ENCODE assay signal across 7 cellular contexts in the genomic region with DNA sequence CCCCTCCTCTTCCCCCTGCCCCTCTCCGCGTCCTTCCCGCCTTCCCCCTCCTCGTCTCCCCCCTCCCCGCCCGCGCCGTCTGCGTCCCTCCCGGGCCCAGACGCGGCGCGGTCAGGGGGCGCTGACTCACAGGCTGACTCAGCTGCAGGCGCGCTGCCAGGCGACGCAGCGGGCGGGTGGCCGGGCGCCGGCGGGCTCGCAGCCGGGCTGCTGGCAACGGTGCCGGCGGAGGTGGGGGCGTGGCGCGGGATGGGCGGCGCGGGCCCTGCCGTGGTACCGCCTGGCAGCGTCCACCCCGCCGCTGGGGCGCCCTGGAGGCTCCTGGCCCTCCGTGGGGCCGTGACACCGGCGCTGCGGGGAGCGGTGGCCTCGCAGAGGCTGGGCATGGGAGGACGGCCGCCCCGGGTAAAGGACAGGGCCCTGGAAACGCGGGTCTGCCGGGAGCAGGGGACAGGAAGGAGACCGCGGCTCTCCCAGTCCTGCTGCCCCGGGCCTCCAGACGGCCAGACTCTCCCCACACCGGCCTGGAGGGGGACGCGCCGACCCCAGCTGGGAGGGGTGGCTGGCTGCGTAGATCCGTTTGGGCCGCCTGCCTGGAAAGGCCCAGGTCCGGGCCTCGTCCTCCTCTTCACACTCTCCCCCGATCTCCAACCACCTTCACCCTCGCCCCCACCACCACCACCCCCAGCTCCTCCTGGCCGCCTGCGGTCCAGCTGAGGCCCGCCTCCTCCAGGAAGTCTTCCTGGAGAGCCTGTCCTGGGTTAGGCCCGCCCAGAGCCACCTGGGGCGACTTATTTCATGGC. TPM values are rescaled to one million over a fixed set of nuclear protein-coding genes. Genes with fewer than 3 reads are reported as not detected.
A peak's percentile ranks its signal among the peaks of the same experiment; 100 is the strongest.
DNase-seq lines count a peak whose midpoint lies in the region; ATAC-seq and TF ChIP-seq lines count a peak whose summit lies in the region.

No MANE protein-coding gene starts in this region.

- H3K36me3 ChIP-seq in spleen, result no peaks in the 10 kb centered on the region

- no peak for TF ChIP-seq POLR2A in spleen (IDR thresholded peaks at IDR 0.05)

- H3K27ac ChIP-seq in caudate nucleus (ENCODE audit: low read depth, low read length), result peak overlapping the region; percentile 89
- peak overlapping the region; percentile 44 to 91 (median 84) for H3K27ac ChIP-seq in spleen

- no peaks in the 10 kb centered on the region for H3K27me3 ChIP-seq in spleen (replicated peaks in 1 of 7)

- H3K9me3 ChIP-seq in spleen, result no peaks in the 10 kb centered on the region

- TF ChIP-seq CTCF in spleen (IDR thresholded peaks at IDR 0.05 in 8 of 11, conservative IDR thresholded peaks at IDR 0.05 in 3 of 11), result peak in 3 of 11 experiments; percentile 5 to 25 (median 23)

- intact Hi-C loops in spleen (cut with DNase I; ENCODE audit: low total_unique reads), result no loop called here

- DNase-seq in NCI-H2171 treated with DMSO at 0.1 percent for 48 hours (lab: John Stamatoyannopoulos, UW) (peak; percentile 88), caudate nucleus (lab: John Stamatoyannopoulos, UW) (peak in 59 of 61 donors; percentile 41 to 94 (median 76)), islet precursor cell (peak; percentile 98), spleen (peak; percentile 97)
- peak; percentile 66 for DNase-seq in activated CD4-positive, CD25-positive, alpha-beta regulatory T cell treated with anti-CD3 and anti-CD28 coated beads, Interleukin-2, amount 50 U/mL, for 16 hours (ENCODE audit: low read depth, low spot score)

- H3K4me3 ChIP-seq in spleen, result peak overlapping the region; percentile 32 to 74 (median 40)

- ATAC-seq in GM18502 (IDR thresholded peaks at IDR 0.05; ENCODE audit: poor library complexity, unreplicated experiment) (peak; percentile 78), HG03039 (IDR thresholded peaks at IDR 0.05; ENCODE audit: unreplicated experiment) (peak; percentile 69)

- peaks cover 13 to 67% (median 41%) of the 10 kb centered on the region in 6 donors for H3K4me1 ChIP-seq in spleen

- WGBS in spleen, 5 donors, result 8 to 25% (median 13%) methylated on average over 20 to 75 of the region's 75 CpGs

RNA-seq across cellular contexts. Expression of gene PROC, which starts 10.0 kb away (rescaled TPM):
- total RNA-seq in spleen, result not detected
- under 1 TPM; 0.16 to 0.52 (median 0.21) TPM for polyA plus RNA-seq in spleen

RNA-seq across cellular contexts. Expression of gene MAP3K2, which starts 20.4 kb away (rescaled TPM):
- total RNA-seq in spleen, result 10 to 100 TPM; 60.3 to 83.9 (median 68.6) TPM
- polyA plus RNA-seq in spleen, result 1 to 10 TPM; 6.5 to 8.6 (median 7.8) TPM

Comparison
In these comparisons a context has a peak if more than half of its experiments do, and no peak if none do; other contexts are left out.
1. Peak in every context shown above with its lines: DNase-seq, ATAC-seq, H3K4me3 ChIP-seq and H3K27ac ChIP-seq.